ENCODE assay signal across 25 cellular contexts in the genomic region with DNA sequence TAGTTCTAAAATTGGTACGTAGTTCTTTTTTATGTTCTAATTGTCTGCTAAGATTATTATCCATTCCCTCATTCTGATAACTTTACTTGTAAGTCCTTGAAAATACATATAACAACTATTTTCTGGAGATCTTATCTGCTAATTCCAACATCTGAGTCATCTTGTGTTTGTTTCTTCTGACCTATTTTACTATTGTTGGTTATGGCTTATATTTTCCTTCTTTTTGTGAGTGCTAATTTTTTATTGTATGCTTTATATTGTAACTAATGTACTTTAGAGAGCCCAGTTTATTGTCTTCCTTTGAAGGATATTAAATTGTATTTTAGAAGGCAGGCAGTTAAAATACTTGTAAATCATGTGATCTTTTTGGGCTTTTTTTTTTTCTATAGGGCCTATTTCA.
"Had no signal": no experiment of that assay in that cellular context is flagged by ENCODE, and none has a peak within 500 bp of the region (broad histone marks: within the 10 kb centered on the region; RNA-seq: fewer than 3 reads in every experiment).

No MANE protein-coding gene starts in this region.

- H3K4me1 ChIP-seq: ascending aorta, breast epithelium, colonic mucosa, gastroesophageal sphincter had no signal

- H3K36me3 ChIP-seq: adrenal gland, ascending aorta, breast epithelium, cardiac muscle cell, colonic mucosa, gastroesophageal sphincter had no signal

- H3K9me3 ChIP-seq: ascending aorta, breast epithelium, colonic mucosa, gastroesophageal sphincter had no signal

- H3K4me3 ChIP-seq: adrenal gland, ascending aorta, breast epithelium, cardiac muscle cell, colonic mucosa, gastroesophageal sphincter had no signal

- H3K27ac ChIP-seq: adrenal gland, ascending aorta, breast epithelium, cardiac muscle cell, colonic mucosa, gastroesophageal sphincter had no signal

- H3K27me3 ChIP-seq: adrenal gland, ascending aorta, breast epithelium, cardiac muscle cell, colonic mucosa, gastroesophageal sphincter had no signal

- DNase-seq: activated CD4-positive, alpha-beta memory T cell treated with anti-CD3 and anti-CD28 coated beads for 36 hours; activated CD4-positive, alpha-beta T cell treated with anti-CD3 and anti-CD28 coated beads for 36 hours; activated CD4-positive, alpha-beta T cell treated with anti-CD3 and anti-CD28 coated beads, Interleukin-2, amount 10 ng/mL, durations not matched to agents 24 days and 14 days; activated CD4-positive, CD25-positive, alpha-beta regulatory T cell; activated CD4-positive, CD25-positive, alpha-beta regulatory T cell treated with anti-CD3 and anti-CD28 coated beads, Interleukin-2, amount 50 U/mL, for 72 hours; activated CD8-positive, alpha-beta memory T cell treated with anti-CD3 and anti-CD28 coated beads, Interleukin-2, amount 10 ng/mL, durations not matched to agents 7 days and 5 days; activated CD8-positive, alpha-beta memory T cell treated with anti-CD3 and anti-CD28 coated beads, Interleukin-2, amount 50 U/mL, for 4 hours; activated CD8-positive, alpha-beta T cell treated with anti-CD3 and anti-CD28 coated beads, Interleukin-2, amount 10 ng/mL, durations not matched to agents 7 days and 5 days; activated effector memory CD4-positive, alpha-beta T cell treated with anti-CD3 and anti-CD28 coated beads, Interleukin-2, amount 50 U/mL, for 16 hours; activated naive CD4-positive, alpha-beta T cell treated with anti-CD3 and anti-CD28 coated beads for 36 hours; activated naive CD8-positive, alpha-beta T cell treated with anti-CD3 and anti-CD28 coated beads for 36 hours; activated naive CD8-positive, alpha-beta T cell treated with anti-CD3 and anti-CD28 coated beads, Interleukin-2, amount 50 U/mL, for 24 hours; activated T-cell treated with anti-CD3 and anti-CD28 coated beads, Interleukin-2, amount 50 U/mL, for 1 hour; activated T-cell treated with anti-CD3 and anti-CD28 coated beads, Interleukin-2, amount 50 U/mL, for 48 hours; adrenal gland; central memory CD4-positive, alpha-beta T cell; cerebellar nuclear complex; colonic mucosa; effector CD8-positive, alpha-beta T cell; foreskin melanocyte; T-helper 2 cell had no signal
